In genomic region chr5:124806026-124806856, GRCh38 we compare ENCODE assay signal across 8 cellular contexts. TPM values are rescaled to one million over a fixed set of nuclear protein-coding genes. Genes with fewer than 3 reads are reported as not detected.
A peak's percentile ranks its signal among the peaks of the same experiment; 100 is the strongest.
DNase-seq lines count a peak whose midpoint lies in the region; ATAC-seq, FAIRE-seq and TF ChIP-seq lines count a peak whose summit lies in the region.

No MANE protein-coding gene starts in this region.

- FAIRE-seq in H1 (lab: Jason Lieb, UNC), result peak; percentile 69

- H2BK20ac ChIP-seq in H1 (ENCODE audit: low read length), result peak overlapping the region; percentile 57; the same call in 1 of the 2 replicates

- 0 out of 2 replicates have a peak overlapping the region, but pooled peaks have one; percentile 45 for H2BK12ac ChIP-seq in H1 (ENCODE audit: low read depth, low read length)

- TF ChIP-seq POLR2A in H1 (IDR thresholded peaks at IDR 0.05; ENCODE audit: control extremely low read depth in 1 of 2, low read depth in 2 of 2, low read length in 2 of 2), result no peak
- TF ChIP-seq POLR2A in lower leg skin (IDR thresholded peaks at IDR 0.05), result no peak

- H3K56ac ChIP-seq in H1 (replicated peaks; ENCODE audit: insufficient read length, low read depth, low read length), result no peak overlapping the region

- H3K79me1 ChIP-seq in H1 (ENCODE audit: low read depth, low read length), result no peaks in the 10 kb centered on the region

- no peaks in the 10 kb centered on the region for H4K20me1 ChIP-seq in H1 (replicated peaks in 1 of 2; ENCODE audit: control insufficient read depth in 1 of 2, insufficient read depth in 2 of 2, low read length in 2 of 2)

- no peak overlapping the region for H3K9ac ChIP-seq in H1 (replicated peaks in 1 of 4; ENCODE audit: extremely low read depth in 1 of 4, low read depth in 3 of 4, low read length in 3 of 4)

- H3K4me3 ChIP-seq in H1 (ENCODE audit: extremely low read depth in 1 of 4, insufficient read depth in 2 of 4, low read depth in 3 of 4, low read length in 4 of 4) (no peak overlapping the region), lower leg skin (ENCODE audit: low read depth, poor library complexity, severe bottlenecking) (no peak overlapping the region)

- TF ChIP-seq CTCF in H1 (IDR thresholded peaks at IDR 0.05; ENCODE audit: control extremely low read depth in 1 of 3, insufficient read depth in 1 of 3, low read depth in 1 of 3, low read length in 3 of 3), result no peak
- no peak for TF ChIP-seq CTCF in lower leg skin (IDR thresholded peaks at IDR 0.05)

- no peak overlapping the region for H4K5ac ChIP-seq in H1 (ENCODE audit: insufficient read length, low read depth, low read length)

- peak; percentile 62 for DNase-seq in ELF-1 (ENCODE audit: low read depth, low spot score)
- peak; percentile 63 to 85 for DNase-seq in NCI-H524 (lab: John Stamatoyannopoulos, UW)
- peak; percentile 10 to 51 for DNase-seq in H1 (ENCODE audit: low read depth in 1 of 2, low spot score in 2 of 2)
- DNase-seq in lower leg skin (ENCODE audit: low spot score in 2 of 2), result peak; percentile 60 to 92

- peak overlapping the region in 1 of 2 experiments; percentile 18; a peak in 1 of 4 replicates for H3K4me2 ChIP-seq in H1 (ENCODE audit: insufficient read depth in 1 of 2, low read depth in 2 of 2, low read length in 2 of 2)

- H3K4ac ChIP-seq in H1 (replicated peaks; ENCODE audit: insufficient read length, low read depth, low read length), result no peak overlapping the region

- CTCF ChIA-PET in H1 (lab: Charles Lee; ENCODE audit: partially characterized antibody), result interaction anchor here (1.2 to 2.6 kb wide), 2 partner anchors 82 to 525 kb away, joined by 4 to 8 read pairs; no protein-coding TSS in a partner anchor

- no peak overlapping the region for H4K91ac ChIP-seq in H1 (replicated peaks; ENCODE audit: insufficient read length, low read length)

- H2BK15ac ChIP-seq in H1 (ENCODE audit: low read length), result no peak overlapping the region

- H2AFZ ChIP-seq in H1 (ENCODE audit: low read length), result peak overlapping the region; percentile 28; the same call in 1 of the 2 replicates

- intact Hi-C loops in lower leg skin (cut with DNase I; ENCODE audit: low total_unique reads), result no loop called here

- 0 out of 2 replicates have a peak overlapping the region, but pooled peaks have one; percentile 22 for H2BK5ac ChIP-seq in H1 (ENCODE audit: low read depth, low read length)

- H3K9me3 ChIP-seq in H1 (ENCODE audit: insufficient read depth in 2 of 2, low read depth in 1 of 2, low read length in 1 of 2), result no peaks in the 10 kb centered on the region

- peaks cover 0 to 7% (median 3%) of the 10 kb centered on the region in 4 experiments; a peak in 5 of 7 replicates for H3K4me1 ChIP-seq in H1 (replicated peaks in 1 of 4; ENCODE audit: control insufficient read depth in 3 of 4, insufficient read depth in 4 of 4, low read length in 3 of 4)

- H3K27me3 ChIP-seq in H1 (replicated peaks in 1 of 4; ENCODE audit: control insufficient read depth in 3 of 4, extremely low read depth in 1 of 4, insufficient read depth in 3 of 4, low read length in 3 of 4), result no peaks in the 10 kb centered on the region

- no peaks in the 10 kb centered on the region for H3K79me2 ChIP-seq in H1 (ENCODE audit: control insufficient read depth in 1 of 2, insufficient read depth in 2 of 2, low read length in 2 of 2)

- no peaks in the 10 kb centered on the region for H3K23me2 ChIP-seq in H1 (ENCODE audit: low read depth, low read length)

- peak; percentile 9 to 23; a peak in 1 of 4 replicates for TF ChIP-seq RAD21 in H1 (IDR thresholded peaks at IDR 0.05 in 1 of 2, conservative IDR thresholded peaks at IDR 0.05 in 1 of 2; ENCODE audit: low read depth in 2 of 2, low read length in 2 of 2)

- no peak overlapping the region for H3K23ac ChIP-seq in H1 (ENCODE audit: insufficient read length)

- ATAC-seq in GM19455 (IDR thresholded peaks at IDR 0.05; ENCODE audit: unreplicated experiment), result no peak
- no peak for ATAC-seq in HG02885 (IDR thresholded peaks at IDR 0.05; ENCODE audit: poor library complexity, unreplicated experiment)
- ATAC-seq in GM18858 (IDR thresholded peaks at IDR 0.05; ENCODE audit: unreplicated experiment), result no peak
- ATAC-seq in activated CD4-positive, CD25-positive, alpha-beta regulatory T cell treated with anti-CD3 and anti-CD28 coated beads, Interleukin-2, amount 50 U/mL, for 24 hours, result no peak

- H4K8ac ChIP-seq in H1 (ENCODE audit: extremely low read depth, insufficient read depth, low read length), result no peak overlapping the region

- no peak overlapping the region for H2AK5ac ChIP-seq in H1 (ENCODE audit: low read depth, low read length)

- H3K27ac ChIP-seq in H1 (ENCODE audit: low read depth, low read length), result 0 out of 2 replicates have a peak overlapping the region, but pooled peaks have one; percentile 31

- POLR2A ChIA-PET in H1 (lab: Charles Lee; ENCODE audit: partially characterized antibody), result interaction anchor here (0.6 to 1.5 kb wide), 2 partner anchors 9 to 12 kb away, joined by 3 to 4 read pairs; no protein-coding TSS in a partner anchor

- H3K36me3 ChIP-seq in H1 (ENCODE audit: control insufficient read depth in 2 of 4, insufficient read depth in 4 of 4, low read length in 3 of 4), result no peaks in the 10 kb centered on the region; a peak in 1 of 8 replicates

- no peak for TF ChIP-seq EP300 in H1 (IDR thresholded peaks at IDR 0.05; ENCODE audit: borderline replicate concordance in 1 of 2, low read depth in 2 of 2, low read length in 2 of 2)

- 49% methylated on average over 11 of the region's 11 CpGs; no CpG with 5 or more reads in 1 of the 2 experiments for WGBS in H1 (ENCODE audit: extremely low coverage in 1 of 2, insufficient coverage in 1 of 2, insufficient read length in 1 of 2, insufficient replicate concordance in 2 of 2, low coverage in 1 of 2, low lambda C conversion rate in 2 of 2, missing lambda C conversion rate in 1 of 2), 2 experiments
- WGBS in lower leg skin, 2 donors, result 42 to 49% methylated on average over 11 of the region's 11 CpGs

- H3K14ac ChIP-seq in H1 (ENCODE audit: insufficient read length), result no peak overlapping the region

- H3K18ac ChIP-seq in H1 (ENCODE audit: extremely low read depth, low read length), result peak overlapping the region; percentile 42

- H2BK120ac ChIP-seq in H1 (replicated peaks; ENCODE audit: low read depth, low read length), result no peak overlapping the region

TF ChIP-seq in H1, 55 proteins besides CTCF, POLR2A, EP300 and RAD21:
- TF ChIP-seq MAFK (IDR thresholded peaks at IDR 0.05; ENCODE audit: low read depth, low read length), result no peak
- no peak for TF ChIP-seq POU5F1 (IDR thresholded peaks at IDR 0.05; ENCODE audit: low read depth, low read length)

RNA-seq across cellular contexts. Expression of gene ZNF608, which starts 59.8 kb away (rescaled TPM):
- 40.4 and 40.8 TPM in 2 replicates for total RNA-seq in H1 (2021; fragmentation: NEBNext Ultra II Directional; extraction: Animal tissue kit (Norgen Biotek cat#: 25700))
- 13.3 and 17.2 TPM in 2 replicates for polyA plus RNA-seq in H1 (2011; rRNA removed)
- polyA plus RNA-seq in H1 (2011; cell fraction: cytosol; rRNA removed), result 21.6 TPM
- 22.2 TPM for polyA plus RNA-seq in H1 (2011; cell fraction: nucleus; rRNA removed)
- 26.7 to 29.8 TPM (median 28.7 TPM) in 4 replicates for polyA plus RNA-seq in H1 (2012, experiment 1 of 2)
- 2.2 TPM for polyA plus RNA-seq in H1 (2012, experiment 2 of 2)
- polyA plus RNA-seq in H1 (2013, experiment 1 of 2), result 27.0 TPM
- polyA plus RNA-seq in H1 (2013, experiment 2 of 2), result 23.0 TPM
- polyA minus RNA-seq in H1 (2011; rRNA and poly(A)+ RNA removed), result 38.1 and 43.4 TPM in 2 replicates
- 17.6 TPM for polyA minus RNA-seq in H1 (2011; cell fraction: cytosol; rRNA and poly(A)+ RNA removed)
- polyA minus RNA-seq in H1 (2011; cell fraction: nucleus; rRNA and poly(A)+ RNA removed), result 69.6 TPM
- 10 to 100 TPM in 1 of 4 donors, 1 to 10 TPM in 3; 3.8 to 11.6 (median 6.7) TPM for total RNA-seq in lower leg skin
